In genomic region chr11:118971646-118972045, GRCh38 we compare ENCODE assay signal across 40 cellular contexts. TPM values are rescaled to one million over a fixed set of nuclear protein-coding genes. Genes with fewer than 3 reads are reported as not detected.
"Had no signal": no experiment of that assay in that cellular context is flagged by ENCODE, and none has a peak within 500 bp of the region (broad histone marks: within the 10 kb centered on the region; RNA-seq: fewer than 3 reads in every experiment).

A gene with protein sequence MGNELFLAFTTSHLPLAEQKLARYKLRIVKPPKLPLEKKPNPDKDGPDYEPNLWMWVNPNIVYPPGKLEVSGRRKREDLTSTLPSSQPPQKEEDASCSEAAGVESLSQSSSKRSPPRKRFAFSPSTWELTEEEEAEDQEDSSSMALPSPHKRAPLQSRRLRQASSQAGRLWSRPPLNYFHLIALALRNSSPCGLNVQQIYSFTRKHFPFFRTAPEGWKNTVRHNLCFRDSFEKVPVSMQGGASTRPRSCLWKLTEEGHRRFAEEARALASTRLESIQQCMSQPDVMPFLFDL (plus strand): TSS chr11:118971761. CDS start chr11:118971932, 171 bp downstream.

- H3K4me3 Mint-ChIP-seq: activated CD4-positive, alpha-beta memory T cell treated with anti-CD3 and anti-CD28 coated beads for 36 hours; activated CD4-positive, alpha-beta T cell treated with anti-CD3 and anti-CD28 coated beads for 36 hours; activated CD4-positive, alpha-beta T cell treated with anti-CD3 and anti-CD28 coated beads, Interleukin-2, amount 10 ng/mL, durations not matched to agents 24 days and 14 days; activated CD8-positive, alpha-beta memory T cell treated with anti-CD3 and anti-CD28 coated beads, Interleukin-2, amount 10 ng/mL, durations not matched to agents 7 days and 5 days; activated CD8-positive, alpha-beta T cell treated with anti-CD3 and anti-CD28 coated beads, Interleukin-2, amount 10 ng/mL, durations not matched to agents 7 days and 5 days; activated naive CD4-positive, alpha-beta T cell treated with anti-CD3 and anti-CD28 coated beads for 36 hours; activated naive CD4-positive, alpha-beta T cell treated with anti-CD3 and anti-CD28 coated beads, Interleukin-2, amount 50 U/mL, for 24 hours; activated naive CD8-positive, alpha-beta T cell treated with anti-CD3 and anti-CD28 coated beads, Interleukin-2, amount 10 ng/mL, durations not matched to agents 7 days and 5 days; activated T-helper 1 cell treated with anti-CD3 and anti-CD28 coated beads, Interleukin-12 subunit alpha, Interleukin-12 subunit beta, Interleukin-2, Interleukin-4 antibody, amounts not matched to agents 30 ng/mL and 10 ng/mL and 1 ng/mL, durations not matched to agents 14 hours and 24 hours and 36 hours; T-helper 17 cell had no signal

- H3K9me3 Mint-ChIP-seq: activated CD4-positive, alpha-beta memory T cell treated with anti-CD3 and anti-CD28 coated beads for 36 hours; activated naive CD4-positive, alpha-beta T cell treated with anti-CD3 and anti-CD28 coated beads for 36 hours; activated naive CD4-positive, alpha-beta T cell treated with anti-CD3 and anti-CD28 coated beads, Interleukin-2, amount 50 U/mL, for 24 hours; activated naive CD8-positive, alpha-beta T cell treated with anti-CD3 and anti-CD28 coated beads, Interleukin-2, amount 10 ng/mL, durations not matched to agents 7 days and 5 days; activated T-helper 1 cell treated with anti-CD3 and anti-CD28 coated beads, Interleukin-12 subunit alpha, Interleukin-12 subunit beta, Interleukin-2, Interleukin-4 antibody, amounts not matched to agents 30 ng/mL and 10 ng/mL and 1 ng/mL, durations not matched to agents 14 hours and 24 hours and 36 hours; activated T-helper 2 cell treated with anti-CD3 and anti-CD28 coated beads, Interferon-gamma antibody, Interleukin-2, Interleukin-4, amounts not matched to agents 10 μg/mL and 5 μg/mL and 100 μg/mL, durations not matched to agents 14 hours and 24 hours and 36 hours had no signal

- H3K4me1 Mint-ChIP-seq: activated CD4-positive, alpha-beta T cell treated with anti-CD3 and anti-CD28 coated beads for 36 hours; activated CD4-positive, alpha-beta T cell treated with anti-CD3 and anti-CD28 coated beads, Interleukin-2, amount 10 ng/mL, durations not matched to agents 24 days and 14 days; activated CD8-positive, alpha-beta memory T cell treated with anti-CD3 and anti-CD28 coated beads, Interleukin-2, amount 10 ng/mL, durations not matched to agents 7 days and 5 days; activated naive CD4-positive, alpha-beta T cell treated with anti-CD3 and anti-CD28 coated beads, Interleukin-2, amount 50 U/mL, for 24 hours had no signal

- H3K36me3 Mint-ChIP-seq: activated CD4-positive, alpha-beta memory T cell treated with anti-CD3 and anti-CD28 coated beads for 36 hours; activated CD8-positive, alpha-beta memory T cell treated with anti-CD3 and anti-CD28 coated beads, Interleukin-2, amount 10 ng/mL, durations not matched to agents 7 days and 5 days; activated naive CD4-positive, alpha-beta T cell treated with anti-CD3 and anti-CD28 coated beads, Interleukin-2, amount 50 U/mL, for 24 hours; activated naive CD8-positive, alpha-beta T cell treated with anti-CD3 and anti-CD28 coated beads, Interleukin-2, amount 10 ng/mL, durations not matched to agents 7 days and 5 days had no signal

- H3K27ac Mint-ChIP-seq: activated CD4-positive, alpha-beta memory T cell treated with anti-CD3 and anti-CD28 coated beads for 36 hours; activated CD4-positive, alpha-beta T cell treated with anti-CD3 and anti-CD28 coated beads for 36 hours; activated CD4-positive, alpha-beta T cell treated with anti-CD3 and anti-CD28 coated beads, Interleukin-2, amount 10 ng/mL, durations not matched to agents 24 days and 14 days; activated CD8-positive, alpha-beta memory T cell treated with anti-CD3 and anti-CD28 coated beads, Interleukin-2, amount 10 ng/mL, durations not matched to agents 7 days and 5 days; activated CD8-positive, alpha-beta T cell treated with anti-CD3 and anti-CD28 coated beads, Interleukin-2, amount 10 ng/mL, durations not matched to agents 7 days and 5 days; activated naive CD4-positive, alpha-beta T cell treated with anti-CD3 and anti-CD28 coated beads for 36 hours; activated naive CD4-positive, alpha-beta T cell treated with anti-CD3 and anti-CD28 coated beads, Interleukin-2, amount 50 U/mL, for 24 hours; activated naive CD8-positive, alpha-beta T cell treated with anti-CD3 and anti-CD28 coated beads, Interleukin-2, amount 10 ng/mL, durations not matched to agents 7 days and 5 days; activated T-helper 1 cell treated with anti-CD3 and anti-CD28 coated beads, Interleukin-12 subunit alpha, Interleukin-12 subunit beta, Interleukin-2, Interleukin-4 antibody, amounts not matched to agents 30 ng/mL and 10 ng/mL and 1 ng/mL, durations not matched to agents 14 hours and 24 hours and 36 hours; activated T-helper 2 cell treated with anti-CD3 and anti-CD28 coated beads, Interferon-gamma antibody, Interleukin-2, Interleukin-4, amounts not matched to agents 10 μg/mL and 5 μg/mL and 100 μg/mL, durations not matched to agents 14 hours and 24 hours and 36 hours; T-helper 17 cell had no signal

- H3K36me3 ChIP-seq: brain microvascular endothelial cell, esophagus squamous epithelium, gastroesophageal sphincter had no signal

- H3K9me3 ChIP-seq: esophagus squamous epithelium, gastroesophageal sphincter had no signal

- H3K27me3 ChIP-seq: brain microvascular endothelial cell had no signal

- ATAC-seq: activated CD4-positive, alpha-beta T cell treated with anti-CD3 and anti-CD28 coated beads for 36 hours; activated CD8-positive, alpha-beta memory T cell treated with anti-CD3 and anti-CD28 coated beads, Interleukin-2, amount 10 ng/mL, durations not matched to agents 7 days and 5 days; activated CD8-positive, alpha-beta T cell treated with anti-CD3 and anti-CD28 coated beads, Interleukin-2, amount 10 ng/mL, durations not matched to agents 7 days and 5 days; gastroesophageal sphincter; T-helper 17 cell had no signal

- H3K27ac ChIP-seq: brain microvascular endothelial cell, epithelial cell of prostate, esophagus squamous epithelium, gastroesophageal sphincter had no signal

- H3K4me1 ChIP-seq: esophagus squamous epithelium, gastroesophageal sphincter had no signal

- H3K4me3 ChIP-seq: esophagus squamous epithelium, gastroesophageal sphincter had no signal

- DNase-seq: activated CD4-positive, alpha-beta memory T cell treated with anti-CD3 and anti-CD28 coated beads for 36 hours; activated CD4-positive, alpha-beta T cell treated with anti-CD3 and anti-CD28 coated beads for 36 hours; activated CD4-positive, alpha-beta T cell treated with anti-CD3 and anti-CD28 coated beads, Interleukin-2, amount 10 ng/mL, durations not matched to agents 24 days and 14 days; activated CD4-positive, CD25-positive, alpha-beta regulatory T cell; activated CD4-positive, CD25-positive, alpha-beta regulatory T cell treated with anti-CD3 and anti-CD28 coated beads, Interleukin-2, amount 50 U/mL, for 72 hours; activated CD8-positive, alpha-beta memory T cell treated with anti-CD3 and anti-CD28 coated beads, Interleukin-2, amount 10 ng/mL, durations not matched to agents 7 days and 5 days; activated CD8-positive, alpha-beta memory T cell treated with anti-CD3 and anti-CD28 coated beads, Interleukin-2, amount 50 U/mL, for 4 hours; activated CD8-positive, alpha-beta T cell treated with anti-CD3 and anti-CD28 coated beads, Interleukin-2, amount 10 ng/mL, durations not matched to agents 7 days and 5 days; activated effector memory CD4-positive, alpha-beta T cell treated with anti-CD3 and anti-CD28 coated beads, Interleukin-2, amount 50 U/mL, for 16 hours; activated naive CD4-positive, alpha-beta T cell treated with anti-CD3 and anti-CD28 coated beads for 36 hours; activated naive CD8-positive, alpha-beta T cell treated with anti-CD3 and anti-CD28 coated beads, Interleukin-2, amount 10 ng/mL, durations not matched to agents 7 days and 5 days; activated T-cell treated with anti-CD3 and anti-CD28 coated beads, Interleukin-2, amount 50 U/mL, for 1 hour; activated T-cell treated with anti-CD3 and anti-CD28 coated beads, Interleukin-2, amount 50 U/mL, for 48 hours; amniotic stem cell; anterior cingulate cortex; brain microvascular endothelial cell; caudate nucleus; cortex of kidney; dermis blood vessel endothelial cell; effector CD4-positive, alpha-beta T cell; esophagus squamous epithelium; foreskin melanocyte; T-helper 1 cell; T-helper 17 cell had no signal

- FAIRE-seq: astrocyte, colon, endometrium, endothelial cell of umbilical vein had no signal

RNA-seq across cellular contexts. Expression of the gene that starts here (rescaled TPM):
- total RNA-seq: activated CD4-positive, alpha-beta memory T cell treated with anti-CD3 and anti-CD28 coated beads for 36 hours; activated CD4-positive, alpha-beta T cell treated with anti-CD3 and anti-CD28 coated beads for 36 hours; activated CD4-positive, alpha-beta T cell treated with anti-CD3 and anti-CD28 coated beads, Interleukin-2, amount 10 ng/mL, durations not matched to agents 24 days and 14 days; activated CD8-positive, alpha-beta memory T cell treated with anti-CD3 and anti-CD28 coated beads for 36 hours; activated CD8-positive, alpha-beta memory T cell treated with anti-CD3 and anti-CD28 coated beads, Interleukin-2, amount 10 ng/mL, durations not matched to agents 7 days and 5 days; activated CD8-positive, alpha-beta T cell treated with anti-CD3 and anti-CD28 coated beads, Interleukin-2, amount 10 ng/mL, durations not matched to agents 7 days and 5 days; activated naive CD4-positive, alpha-beta T cell treated with anti-CD3 and anti-CD28 coated beads for 36 hours; activated naive CD8-positive, alpha-beta T cell treated with anti-CD3 and anti-CD28 coated beads, Interleukin-2, amount 10 ng/mL, durations not matched to agents 7 days and 5 days; activated T-helper 1 cell treated with anti-CD3 and anti-CD28 coated beads, Interleukin-12 subunit alpha, Interleukin-12 subunit beta, Interleukin-2, Interleukin-4 antibody, amounts not matched to agents 30 ng/mL and 10 ng/mL and 1 ng/mL, durations not matched to agents 14 hours and 24 hours and 36 hours; activated T-helper 2 cell treated with anti-CD3 and anti-CD28 coated beads, Interferon-gamma antibody, Interleukin-2, Interleukin-4, amounts not matched to agents 10 μg/mL and 5 μg/mL and 100 μg/mL, durations not matched to agents 14 hours and 24 hours and 36 hours; astrocyte; chondrocyte; dermis blood vessel endothelial cell; endothelial cell of umbilical vein; esophagus squamous epithelium; fibroblast of lung; fibroblast of villous mesenchyme; gastroesophageal sphincter; glomerular endothelial cell; T-helper 17 cell had no signal
- polyA plus RNA-seq: adipose tissue, endothelial cell of umbilical vein, esophagus, fibroblast of lung had no signal
